Comparison of ENCODE assay signal across 8 cellular contexts in genomic region chr2:28833740-28834139, GRCh38.
"Had no signal": no experiment of that assay in that cellular context is flagged by ENCODE, and none has a peak within 500 bp of the region (broad histone marks: within the 10 kb centered on the region; RNA-seq: fewer than 3 reads in every experiment).

No MANE protein-coding gene starts in this region.

- H2AFZ ChIP-seq: GM23338 had no signal

- H3K27ac ChIP-seq: HL-60 had no signal

- ATAC-seq: GM23338 had no signal

- FAIRE-seq: H1, H54 had no signal

- H3K4me2 ChIP-seq: GM23338 had no signal

- DNase-seq: H9, HCEC 1CT, HFFc6, KG1 had no signal

- H3K4me3 ChIP-seq: GM23338 had no signal
